In genomic region chr19:2479556-2480194, GRCh38 we compare ENCODE assay signal across 8 cellular contexts. TPM values are rescaled to one million over a fixed set of nuclear protein-coding genes. Genes with fewer than 3 reads are reported as not detected.
A peak's percentile ranks its signal among the peaks of the same experiment; 100 is the strongest.
DNase-seq lines count a peak whose midpoint lies in the region; ATAC-seq, FAIRE-seq and TF ChIP-seq lines count a peak whose summit lies in the region.

No MANE protein-coding gene starts in this region.

- H3K4me3 ChIP-seq in keratinocyte (ENCODE audit: control insufficient read depth in 2 of 3, extremely low read depth in 1 of 3, insufficient read depth in 2 of 3, low read depth in 1 of 3, low read length in 3 of 3) (no peak overlapping the region), tibial artery (peak overlapping the region; percentile 97 to 98)

- H2AFZ ChIP-seq in keratinocyte (ENCODE audit: control insufficient read depth, low read length) = no peak overlapping the region

- no peaks in the 10 kb centered on the region for H3K9me3 Mint-ChIP-seq in activated naive CD4-positive, alpha-beta T cell treated with anti-CD3 and anti-CD28 coated beads, Interleukin-2, amount 50 U/mL, for 24 hours
- H3K9me3 Mint-ChIP-seq in activated T-helper 17 cell treated with anti-CD3 and anti-CD28 coated beads, Interleukin-2, amount 50 U/mL, for 72 hours = peaks cover 5% of the 10 kb centered on the region

- H3K36me3 ChIP-seq in keratinocyte (ENCODE audit: control insufficient read depth in 2 of 2, extremely low read depth in 1 of 2, insufficient read depth in 2 of 2, low read length in 2 of 2) = peaks cover 5 to 8% of the 10 kb centered on the region in 2 experiments
- peaks cover 13 to 15% (median 14%) of the 10 kb centered on the region in 3 donors for H3K36me3 ChIP-seq in tibial artery

- H3K27me3 ChIP-seq in keratinocyte (ENCODE audit: control insufficient read depth, extremely low read depth, insufficient read depth, low read length) = no peaks in the 10 kb centered on the region
- no peaks in the 10 kb centered on the region for H3K27me3 ChIP-seq in tibial artery

- H3K4me2 ChIP-seq in keratinocyte (ENCODE audit: control insufficient read depth, extremely low read depth, insufficient read depth, low read depth, low read length) = peak overlapping the region; percentile 79

- no peak for FAIRE-seq in keratinocyte (lab: Jason Lieb, UNC)

- no peak overlapping the region for H3K27ac Mint-ChIP-seq in activated naive CD4-positive, alpha-beta T cell treated with anti-CD3 and anti-CD28 coated beads, Interleukin-2, amount 50 U/mL, for 24 hours
- H3K27ac Mint-ChIP-seq in activated T-helper 17 cell treated with anti-CD3 and anti-CD28 coated beads, Interleukin-2, amount 50 U/mL, for 72 hours = no peak overlapping the region

- no peaks in the 10 kb centered on the region for H3K27me3 Mint-ChIP-seq in activated naive CD4-positive, alpha-beta T cell treated with anti-CD3 and anti-CD28 coated beads, Interleukin-2, amount 50 U/mL, for 24 hours
- no peaks in the 10 kb centered on the region for H3K27me3 Mint-ChIP-seq in activated T-helper 17 cell treated with anti-CD3 and anti-CD28 coated beads, Interleukin-2, amount 50 U/mL, for 72 hours

- H3K27ac ChIP-seq in keratinocyte (ENCODE audit: control insufficient read depth, insufficient read depth, low read length) (no peak overlapping the region), tibial artery (peak overlapping the region; percentile 96)

- peaks cover 21% of the 10 kb centered on the region for H3K4me1 Mint-ChIP-seq in activated naive CD4-positive, alpha-beta T cell treated with anti-CD3 and anti-CD28 coated beads, Interleukin-2, amount 50 U/mL, for 24 hours
- peaks cover 8% of the 10 kb centered on the region for H3K4me1 Mint-ChIP-seq in activated T-helper 17 cell treated with anti-CD3 and anti-CD28 coated beads, Interleukin-2, amount 50 U/mL, for 72 hours

- H3K9me1 ChIP-seq in keratinocyte (ENCODE audit: control insufficient read depth, extremely low read depth, insufficient read depth, low read length) = no peaks in the 10 kb centered on the region

- dilution Hi-C loops in keratinocyte (cut with MboI; ENCODE audit: extremely low pct_ligation_motif_present, low sequenced_read_pairs) = no loop called here

- peak; percentile 7 to 47 (median 17) for TF ChIP-seq CTCF in keratinocyte (optimal IDR thresholded peaks at IDR 0.05 in 1 of 3, IDR thresholded peaks at IDR 0.05 in 1 of 3, conservative IDR thresholded peaks at IDR 0.05 in 1 of 3; ENCODE audit: extremely low read depth in 1 of 3, insufficient read depth in 2 of 3, low read length in 3 of 3)
- no peak for TF ChIP-seq CTCF in tibial artery (IDR thresholded peaks at IDR 0.05)

- H3K4me1 ChIP-seq in keratinocyte (ENCODE audit: control insufficient read depth, extremely low read depth, insufficient read depth, low read length) (peaks cover 5% of the 10 kb centered on the region), tibial artery (peaks cover 6 to 18% (median 16%) of the 10 kb centered on the region in 4 donors)

- peaks cover 21% of the 10 kb centered on the region for H3K79me2 ChIP-seq in keratinocyte (ENCODE audit: control insufficient read depth, insufficient read depth, low read length)

- H3K4me3 Mint-ChIP-seq in activated naive CD4-positive, alpha-beta T cell treated with anti-CD3 and anti-CD28 coated beads, Interleukin-2, amount 50 U/mL, for 24 hours = peak overlapping the region; percentile 66
- peak overlapping the region; percentile 98 for H3K4me3 Mint-ChIP-seq in activated T-helper 17 cell treated with anti-CD3 and anti-CD28 coated beads, Interleukin-2, amount 50 U/mL, for 72 hours

- peaks cover 8% of the 10 kb centered on the region for H3K9me3 ChIP-seq in keratinocyte (ENCODE audit: control insufficient read depth, low read depth, low read length)
- peaks cover 0 to 14% (median 9%) of the 10 kb centered on the region in 3 donors for H3K9me3 ChIP-seq in tibial artery

- peaks cover 13% of the 10 kb centered on the region for H3K36me3 Mint-ChIP-seq in activated naive CD4-positive, alpha-beta T cell treated with anti-CD3 and anti-CD28 coated beads, Interleukin-2, amount 50 U/mL, for 24 hours
- peaks cover 38% of the 10 kb centered on the region for H3K36me3 Mint-ChIP-seq in activated T-helper 17 cell treated with anti-CD3 and anti-CD28 coated beads, Interleukin-2, amount 50 U/mL, for 72 hours (ENCODE audit: low read depth)

- no peak for DNase-seq in activated naive CD4-positive, alpha-beta T cell treated with anti-CD3 and anti-CD28 coated beads, Interleukin-2, amount 50 U/mL, for 16 hours
- DNase-seq in keratinocyte (ENCODE audit: low read depth, low spot score) (no peak), tibial artery (no peak), ureter (ENCODE audit: low spot score) (no peak), NCI-H82 (lab: John Stamatoyannopoulos, UW) (no peak)

- no peak overlapping the region for H3K9ac ChIP-seq in keratinocyte (ENCODE audit: control insufficient read depth, extremely low read depth, insufficient read depth, low read length)

- no peak for ATAC-seq in activated T-helper 17 cell treated with anti-CD3 and anti-CD28 coated beads, Interleukin-2, amount 50 U/mL, for 72 hours (replicated peaks)
- ATAC-seq in HG03571 (IDR thresholded peaks at IDR 0.05; ENCODE audit: unreplicated experiment) = no peak

- intact Hi-C loops in tibial artery (cut with DNase I; ENCODE audit: low total_unique reads) = no loop called here

- peaks cover 6% of the 10 kb centered on the region for H4K20me1 ChIP-seq in keratinocyte (ENCODE audit: control insufficient read depth, extremely low read depth, insufficient read depth, low read length)

RNA-seq across cellular contexts. Expression of gene GADD45B, which starts 3.7 kb away (rescaled TPM):
- total RNA-seq in activated T-helper 17 cell treated with anti-CD3 and anti-CD28 coated beads, Interleukin-2, amount 50 U/mL, for 72 hours = 10 to 100 TPM; 40.6 to 80.0 TPM
- polyA plus RNA-seq in keratinocyte = 20.6 to 32.4 TPM (median 26.8 TPM) in 3 replicates
- polyA plus RNA-seq in keratinocyte (2011; ENCODE audit: low read depth) = 149 TPM
- polyA plus RNA-seq in keratinocyte (2011; cell fraction: cytosol; rRNA removed) = 9.5 and 12.5 TPM in 2 replicates
- 34.9 and 41.2 TPM in 2 replicates for polyA plus RNA-seq in keratinocyte (2011; cell fraction: nucleus; rRNA removed)
- 21.0 and 188 TPM in 2 replicates for polyA plus RNA-seq in keratinocyte (2012; ENCODE audit: low replicate concordance)
- polyA minus RNA-seq in keratinocyte = 9.5 to 21.8 TPM (median 13.7 TPM) in 3 replicates
- polyA minus RNA-seq in keratinocyte (2011; cell fraction: cytosol; rRNA and poly(A)+ RNA removed) = 40.5 TPM
- polyA minus RNA-seq in keratinocyte (2011; cell fraction: nucleus; rRNA and poly(A)+ RNA removed) = 16.2 and 25.8 TPM in 2 replicates
- total RNA-seq in ureter = 55.3 TPM

RNA-seq across cellular contexts. Expression of gene LMNB2, which starts 22.9 kb away (rescaled TPM):
- total RNA-seq in activated T-helper 17 cell treated with anti-CD3 and anti-CD28 coated beads, Interleukin-2, amount 50 U/mL, for 72 hours = 10 to 100 TPM; 63.3 to 98.7 TPM
- polyA plus RNA-seq in keratinocyte = 55.7 to 84.8 TPM (median 80.1 TPM) in 3 replicates
- 8.0 TPM for polyA plus RNA-seq in keratinocyte (2011; ENCODE audit: low read depth)
- polyA plus RNA-seq in keratinocyte (2011; cell fraction: cytosol; rRNA removed) = 37.6 and 49.0 TPM in 2 replicates
- 59.8 and 68.0 TPM in 2 replicates for polyA plus RNA-seq in keratinocyte (2011; cell fraction: nucleus; rRNA removed)
- 12.4 and 76.0 TPM in 2 replicates for polyA plus RNA-seq in keratinocyte (2012; ENCODE audit: low replicate concordance)
- polyA minus RNA-seq in keratinocyte = 46.8 to 87.1 TPM (median 57.1 TPM) in 3 replicates
- 90.9 TPM for polyA minus RNA-seq in keratinocyte (2011; cell fraction: cytosol; rRNA and poly(A)+ RNA removed)
- polyA minus RNA-seq in keratinocyte (2011; cell fraction: nucleus; rRNA and poly(A)+ RNA removed) = 21.3 and 24.7 TPM in 2 replicates
- 27.5 TPM for total RNA-seq in ureter

RNA-seq across cellular contexts. Expression of gene TIMM13, which starts 52.3 kb away (rescaled TPM):
- 100 to 1,000 TPM in 1 of 2 donors, 10 to 100 TPM in 1; 51.0 to 140 TPM for total RNA-seq in activated T-helper 17 cell treated with anti-CD3 and anti-CD28 coated beads, Interleukin-2, amount 50 U/mL, for 72 hours
- polyA plus RNA-seq in keratinocyte = 38.8 to 64.3 TPM (median 45.0 TPM) in 3 replicates
- polyA plus RNA-seq in keratinocyte (2011; ENCODE audit: low read depth) = 42.2 TPM
- 17.1 and 68.7 TPM in 2 replicates for polyA plus RNA-seq in keratinocyte (2011; cell fraction: cytosol; rRNA removed)
- polyA plus RNA-seq in keratinocyte (2011; cell fraction: nucleus; rRNA removed) = 16.8 and 22.4 TPM in 2 replicates
- 38.7 and 116 TPM in 2 replicates for polyA plus RNA-seq in keratinocyte (2012; ENCODE audit: low replicate concordance)
- polyA minus RNA-seq in keratinocyte = 9.1 to 11.1 TPM (median 10.2 TPM) in 3 replicates
- polyA minus RNA-seq in keratinocyte (2011; cell fraction: cytosol; rRNA and poly(A)+ RNA removed) = 73.9 TPM
- polyA minus RNA-seq in keratinocyte (2011; cell fraction: nucleus; rRNA and poly(A)+ RNA removed) = 12.3 and 15.5 TPM in 2 replicates
- 87.0 TPM for total RNA-seq in ureter

Comparison
In these comparisons a context has a peak if more than half of its experiments do, and no peak if none do; other contexts are left out.
1. H3K4me3 ChIP-seq: peak in tibial artery (2 of 2); none in keratinocyte (0 of 3).
2. CTCF ChIP-seq: peak in keratinocyte (3 of 3); none in tibial artery (0 of 2).